ENCODE assay signal across 11 cellular contexts in genomic region chr11:9601876-9602199, GRCh38. TPM values are rescaled to one million over a fixed set of nuclear protein-coding genes. Genes with fewer than 3 reads are reported as not detected.
DNase-seq lines count a peak whose midpoint lies in the region; ATAC-seq, FAIRE-seq and TF ChIP-seq lines count a peak whose summit lies in the region.
"Had no signal": no experiment of that assay in that cellular context is flagged by ENCODE, and none has a peak within 500 bp of the region (broad histone marks: within the 10 kb centered on the region; RNA-seq: fewer than 3 reads in every experiment).

No MANE protein-coding gene starts in this region.

- FAIRE-seq in H54 (lab: Jason Lieb, UNC): no peak

- no peaks in the 10 kb centered on the region for H3K36me3 ChIP-seq in prostate gland
- H3K36me3 ChIP-seq: BE2C, heart left ventricle had no signal

- no peak overlapping the region for H3K4me3 Mint-ChIP-seq in endothelial cell (ENCODE audit: unreplicated experiment)

- TF ChIP-seq POLR2A in NB4 (IDR thresholded peaks at IDR 0.05; ENCODE audit: extremely low read depth, insufficient read length) (no peak), prostate gland (IDR thresholded peaks at IDR 0.05) (no peak), H54 (IDR thresholded peaks at IDR 0.05; ENCODE audit: low read depth, low read length) (no peak)

- no peaks in the 10 kb centered on the region for H3K4me1 ChIP-seq in prostate gland (replicated peaks)
- H3K4me1 ChIP-seq: BE2C had no signal

- intact Hi-C loops in prostate gland (cut with DNase I): no loop called here

- no peaks in the 10 kb centered on the region for H3K36me3 Mint-ChIP-seq in endothelial cell (ENCODE audit: low read depth, unreplicated experiment)

- peak overlapping the region; percentile 68 for H3K27ac Mint-ChIP-seq in endothelial cell (ENCODE audit: unreplicated experiment)

- peaks cover 21% of the 10 kb centered on the region for H3K4me1 Mint-ChIP-seq in endothelial cell (ENCODE audit: unreplicated experiment)

- peaks cover 3% of the 10 kb centered on the region for H3K27me3 Mint-ChIP-seq in endothelial cell (ENCODE audit: unreplicated experiment)

- no peaks in the 10 kb centered on the region for H3K9me3 Mint-ChIP-seq in endothelial cell (ENCODE audit: unreplicated experiment)

- TF ChIP-seq CTCF in AG04450 (IDR thresholded peaks at IDR 0.05; ENCODE audit: low read depth, low read length): no peak
- no peak for TF ChIP-seq CTCF in NB4 (IDR thresholded peaks at IDR 0.05; ENCODE audit: low read depth, low read length)
- no peak for TF ChIP-seq CTCF in endothelial cell (IDR thresholded peaks at IDR 0.05; ENCODE audit: unreplicated experiment)
- TF ChIP-seq CTCF in prostate gland (IDR thresholded peaks at IDR 0.05): no peak

- 78% methylated on average over 5 of the region's 5 CpGs for WGBS in prostate gland

- H3K9me3 ChIP-seq in AG04450 (ENCODE audit: control insufficient read depth, insufficient read depth, low read length) (no peaks in the 10 kb centered on the region), prostate gland (no peaks in the 10 kb centered on the region)
- H3K9me3 ChIP-seq: BE2C, heart left ventricle had no signal

- CTCF ChIA-PET in AG04450 (lab: Charles Lee): interaction anchor here (0.9 to 1.2 kb wide), 2 partner anchors 11 to 95 kb away, joined by 3 to 4 read pairs; no protein-coding TSS in a partner anchor

- DNase-seq in AG04450 (ENCODE audit: low read depth, low spot score): no peak
- no peak for DNase-seq in NB4 (ENCODE audit: low read depth)
- no peak for DNase-seq in endothelial cell (ENCODE audit: low spot score)
- DNase-seq in prostate gland (ENCODE audit: low spot score): no peak
- DNase-seq in H54 (ENCODE audit: insufficient read length, low spot score): no peak
- no peak for DNase-seq in NCI-H1092 treated with DMSO at 0.1 percent for 48 hours (lab: John Stamatoyannopoulos, UW)
- DNase-seq: BE2C, NCI-H226 had no signal

- H3K27ac ChIP-seq in AG04450 (ENCODE audit: low read depth, low read length) (peak overlapping the region; percentile 39), prostate gland (no peak overlapping the region)

- no peak overlapping the region for H3K4me3 ChIP-seq in AG04450 (ENCODE audit: low read depth, low read length)
- H3K4me3 ChIP-seq in NB4 (ENCODE audit: low read depth, low read length): peak overlapping the region; percentile 60
- H3K4me3 ChIP-seq in prostate gland: no peak overlapping the region

- H3K27me3 ChIP-seq in AG04450 (ENCODE audit: control insufficient read depth, insufficient read depth, low read length) (no peaks in the 10 kb centered on the region), prostate gland (replicated peaks; ENCODE audit: insufficient read depth) (no peaks in the 10 kb centered on the region)
- H3K27me3 ChIP-seq: BE2C, heart left ventricle had no signal

- POLR2A ChIA-PET in AG04450 (lab: Yijun Ruan, JAX): interaction anchor here (0.7 to 1.6 kb wide), 4 partner anchors 10 to 216 kb away, joined by 3 to 6 read pairs (median 4); partner anchors contain the start of gene WEE1

- peak; percentile 17 for ATAC-seq in GM18511 (IDR thresholded peaks at IDR 0.05; ENCODE audit: unreplicated experiment)
- no peak for ATAC-seq in GM19463 (IDR thresholded peaks at IDR 0.05; ENCODE audit: unreplicated experiment)

RNA-seq across cellular contexts. Expression of gene WEE1, which starts 28.4 kb away (rescaled TPM):
- 27.2 and 44.8 TPM in 2 replicates for polyA plus RNA-seq in AG04450 (2011; rRNA removed)
- polyA minus RNA-seq in AG04450 (2011; rRNA and poly(A)+ RNA removed): 13.4 and 20.3 TPM in 2 replicates
- total RNA-seq in endothelial cell (ENCODE audit: unreplicated experiment) (24.0 TPM), prostate gland (10 to 100 TPM; 31.0 to 33.1 TPM)
